ENCODE assay signal across 10 cellular contexts in the genomic region with DNA sequence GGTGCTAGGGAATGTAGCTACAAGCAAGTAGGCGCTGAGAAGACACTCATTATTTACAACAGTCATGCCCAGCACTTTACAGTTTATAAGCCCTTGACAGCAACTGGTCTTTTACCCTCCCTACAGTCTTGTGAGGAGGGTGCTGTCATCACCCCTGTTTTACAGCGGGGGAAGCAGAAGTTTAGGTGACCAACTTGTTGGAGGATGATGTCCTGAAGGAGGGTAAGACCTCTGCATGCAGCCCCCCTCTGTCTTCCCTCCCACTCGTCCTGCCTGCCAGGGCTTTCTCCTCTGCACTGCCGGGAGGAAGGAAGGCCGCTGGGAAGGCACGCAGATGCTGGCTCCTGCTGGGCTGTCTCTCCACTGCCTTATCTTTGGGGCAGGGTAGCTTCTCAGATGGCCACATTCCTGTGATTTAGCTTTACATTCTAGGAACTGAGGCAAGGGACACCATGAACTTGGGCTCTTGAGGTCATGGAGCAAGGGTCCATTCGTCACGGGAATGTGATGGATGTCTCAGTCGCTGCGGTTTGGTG. TPM values are rescaled to one million over a fixed set of nuclear protein-coding genes. Genes with fewer than 3 reads are reported as not detected.
A peak's percentile ranks its signal among the peaks of the same experiment; 100 is the strongest.
DNase-seq lines count a peak whose midpoint lies in the region; ATAC-seq, FAIRE-seq and TF ChIP-seq lines count a peak whose summit lies in the region.
"Had no signal": no experiment of that assay in that cellular context is flagged by ENCODE, and none has a peak within 500 bp of the region (broad histone marks: within the 10 kb centered on the region; RNA-seq: fewer than 3 reads in every experiment).

No MANE protein-coding gene starts in this region.

- ATAC-seq in left cardiac atrium (peak in 1 of 2 donors; percentile 30), sciatic nerve (peak; percentile 38), HG02642 (IDR thresholded peaks at IDR 0.05; ENCODE audit: poor library complexity, unreplicated experiment) (no peak)

- H3K27me3 ChIP-seq in adrenal gland (no peaks in the 10 kb centered on the region), BE2C (peaks cover 8% of the 10 kb centered on the region; the same call in 1 of the 2 replicates)

- peak overlapping the region; percentile 79 to 98 (median 93) for H3K27ac ChIP-seq in adrenal gland

- DNase-seq in Calu3: no peak
- DNase-seq in adrenal gland: peak in 6 of 7 donors; percentile 44 to 74 (median 56)
- DNase-seq in left cardiac atrium: peak; percentile 69
- no peak for DNase-seq in sciatic nerve (ENCODE audit: low spot score)
- no peak for DNase-seq in GF-D8 (lab: John Stamatoyannopoulos, UW)
- no peak for DNase-seq in BE2C
- no peak for DNase-seq in RCC 7860 (ENCODE audit: low spot score)
- DNase-seq: naive B cell, NCI-H524 treated with DMSO at 0.1 percent for 48 hours had no signal

- H3K36me3 Mint-ChIP-seq in Calu3 (ENCODE audit: insufficient read depth, unreplicated experiment): peaks cover 10% of the 10 kb centered on the region

- FAIRE-seq in RCC 7860 (lab: Jason Lieb, UNC): no peak

- WGBS in adrenal gland, 4 donors: 53 to 61% (median 57%) methylated on average over 7 to 10 of the region's 10 CpGs

- CTCF ChIA-PET in Calu3 (lab: Charles Lee): interaction anchor here (1.6 kb wide), 1 partner anchor 97 kb away, joined by 9 read pairs; no protein-coding TSS in a partner anchor

- H3K4me1 ChIP-seq in adrenal gland (replicated peaks in 1 of 2) (peaks cover 12 to 13% of the 10 kb centered on the region in 2 donors), BE2C (no peaks in the 10 kb centered on the region)

- H3K9me3 Mint-ChIP-seq in Calu3 (ENCODE audit: low read depth, unreplicated experiment): peaks cover 11% of the 10 kb centered on the region

- intact Hi-C loops in Calu3 (cut with micrococcal nuclease; ENCODE audit: unreplicated experiment) (no loop called here), adrenal gland (cut with DNase I) (loop anchor here (10.0 kb wide), 1 partner anchor 119 kb away; no protein-coding TSS in a partner anchor), left cardiac atrium (cut with DNase I) (no loop called here), sciatic nerve (cut with DNase I) (no loop called here)

- peak overlapping the region; percentile 78 for H3K4me3 Mint-ChIP-seq in Calu3 (ENCODE audit: low read depth, unreplicated experiment)

- H3K27ac Mint-ChIP-seq in Calu3 (ENCODE audit: unreplicated experiment): peak overlapping the region; percentile 28
- H3K27ac Mint-ChIP-seq: naive B cell had no signal

- H3K36me3 ChIP-seq in adrenal gland (replicated peaks in 1 of 2): no peaks in the 10 kb centered on the region
- H3K36me3 ChIP-seq in BE2C: no peaks in the 10 kb centered on the region

- BruUV-seq in Calu3 (replicated peaks; lab: Mats Ljungman, UMichigan): TSS peak; percentile 36

- H3K9me3 ChIP-seq in adrenal gland (replicated peaks in 1 of 3) (peaks cover 0 to 6% (median 0%) of the 10 kb centered on the region in 3 donors), BE2C (no peaks in the 10 kb centered on the region)

- no peak for TF ChIP-seq CTCF in Calu3 (IDR thresholded peaks at IDR 0.05; ENCODE audit: unreplicated experiment)
- no peak for TF ChIP-seq CTCF in adrenal gland (IDR thresholded peaks at IDR 0.05)
- no peak for TF ChIP-seq CTCF in BE2C (IDR thresholded peaks at IDR 0.05; ENCODE audit: low read depth, low read length)

- no peaks in the 10 kb centered on the region for H3K27me3 Mint-ChIP-seq in Calu3 (ENCODE audit: unreplicated experiment)

- peak overlapping the region; percentile 26 to 88 (median 76) for H3K4me3 ChIP-seq in adrenal gland
- no peak overlapping the region for H3K4me3 ChIP-seq in BE2C (ENCODE audit: low read depth, low read length)

- TF ChIP-seq POLR2A in adrenal gland (IDR thresholded peaks at IDR 0.05): peak; percentile 4 to 44

- H3K4me1 Mint-ChIP-seq in Calu3 (ENCODE audit: low read depth, unreplicated experiment): peaks cover 18% of the 10 kb centered on the region

RNA-seq across cellular contexts. Expression of a gene that starts 1.0 kb away (rescaled TPM):
- total RNA-seq in Calu3 (2022) (6.2 and 8.7 TPM in 2 replicates), adrenal gland (100 to 1,000 TPM in 6 of 8 donors, 10 to 100 TPM in 2; 82.1 to 153 (median 136) TPM), left cardiac atrium (100 to 1,000 TPM in 1 of 2 donors, 10 to 100 TPM in 1; 60.8 to 124 TPM), sciatic nerve (49.9 TPM)
- 100 to 1,000 TPM in 1 of 3 donors, 10 to 100 TPM in 2; 58.7 to 122 (median 59.2) TPM for polyA plus RNA-seq in adrenal gland
- polyA plus RNA-seq in BE2C (2012; ENCODE audit: insufficient read depth, insufficient read length, low read depth): 0.26 TPM

RNA-seq across cellular contexts. Expression of a gene that starts 43.3 kb away (rescaled TPM):
- 0.68 and 0.73 TPM in 2 replicates for total RNA-seq in Calu3 (2022)
- total RNA-seq in adrenal gland: 1 to 10 TPM; 1.1 to 4.6 (median 1.9) TPM
- polyA plus RNA-seq in adrenal gland: 1 to 10 TPM; 1.2 to 4.0 (median 1.5) TPM
- total RNA-seq in left cardiac atrium: 1 to 10 TPM in 1 of 2 donors, under 1 TPM in 1; 0.15 to 1.4 TPM
- not detected for total RNA-seq in sciatic nerve
- not detected for polyA plus RNA-seq in BE2C (2012; ENCODE audit: insufficient read depth, insufficient read length, low read depth)

Comparison
In these comparisons a context has a peak if more than half of its experiments do, and no peak if none do; other contexts are left out.
1. DNase-seq: peak in adrenal gland (6 of 7) and left cardiac atrium (single experiment); none in Calu3 (single experiment), sciatic nerve (single experiment), GF-D8 (single experiment), BE2C (single experiment) and RCC 7860 (single experiment).
2. intact Hi-C loops: an anchor here in adrenal gland (10.0 kb wide); none called in Calu3, left cardiac atrium and sciatic nerve.